ENCODE assay signal across 8 cellular contexts in genomic region chr5:163505049-163505474, GRCh38. TPM values are rescaled to one million over a fixed set of nuclear protein-coding genes. Genes with fewer than 3 reads are reported as not detected.
DNase-seq lines count a peak whose midpoint lies in the region; ATAC-seq, FAIRE-seq and TF ChIP-seq lines count a peak whose summit lies in the region.

No MANE protein-coding gene starts in this region.

- peak; percentile 0 for ATAC-seq in central memory CD8-positive, alpha-beta T cell (replicated peaks; ENCODE audit: extremely low read depth, poor library complexity, severe bottlenecking)
- no peak for ATAC-seq in left colon

- peaks cover 36% of the 10 kb centered on the region for H3K4me1 ChIP-seq in HUES48 (ENCODE audit: control insufficient read depth, insufficient read depth, low read length)
- peaks cover 35% of the 10 kb centered on the region for H3K4me1 ChIP-seq in muscle layer of colon (ENCODE audit: insufficient read depth, low read length)

- H3K9ac ChIP-seq in HUES48 (ENCODE audit: low read depth, low read length): peak overlapping the region; percentile 91
- H3K9ac ChIP-seq in muscle layer of colon (ENCODE audit: low read length): peak overlapping the region; percentile 81

- no peaks in the 10 kb centered on the region for H3K27me3 Mint-ChIP-seq in Calu3 (ENCODE audit: unreplicated experiment)
- H3K27me3 Mint-ChIP-seq in central memory CD8-positive, alpha-beta T cell: no peaks in the 10 kb centered on the region

- FAIRE-seq in GM12891 (lab: Jason Lieb, UNC): no peak

- TSS peak; percentile 91 for BruUV-seq in Calu3 (replicated peaks; lab: Mats Ljungman, UMichigan)

- H3K9me3 Mint-ChIP-seq in Calu3 (ENCODE audit: low read depth, unreplicated experiment): no peaks in the 10 kb centered on the region
- no peaks in the 10 kb centered on the region for H3K9me3 Mint-ChIP-seq in central memory CD8-positive, alpha-beta T cell

- H3K36me3 ChIP-seq in HUES48 (ENCODE audit: control insufficient read depth, insufficient read depth, low read length) (no peaks in the 10 kb centered on the region; the same call in 1 of the 2 replicates), muscle layer of colon (ENCODE audit: insufficient read depth, low read length) (no peaks in the 10 kb centered on the region)

- H3K27me3 ChIP-seq in HUES48 (ENCODE audit: control insufficient read depth, insufficient read depth, low read length) (no peaks in the 10 kb centered on the region), muscle layer of colon (ENCODE audit: control insufficient read depth in 1 of 2, insufficient read depth in 2 of 2, low read length in 2 of 2) (no peaks in the 10 kb centered on the region)

- H3K4me1 Mint-ChIP-seq in Calu3 (ENCODE audit: low read depth, unreplicated experiment): peaks cover 21% of the 10 kb centered on the region
- peaks cover 63% of the 10 kb centered on the region for H3K4me1 Mint-ChIP-seq in central memory CD8-positive, alpha-beta T cell

- peak overlapping the region; percentile 83 for H3K27ac Mint-ChIP-seq in Calu3 (ENCODE audit: unreplicated experiment)
- peak overlapping the region; percentile 98 for H3K27ac Mint-ChIP-seq in central memory CD8-positive, alpha-beta T cell (ENCODE audit: low read depth)

- TF ChIP-seq CTCF in Calu3 (IDR thresholded peaks at IDR 0.05; ENCODE audit: unreplicated experiment): no peak

- CTCF ChIA-PET in Calu3 (lab: Charles Lee): interaction anchor here (0.6 to 1.8 kb wide), 2 partner anchors 44 to 65 kb away, joined by 3 to 10 read pairs; partner anchors contain the start of genes HMMR and NUDCD2

- TF ChIP-seq POLR2A in GM12891 (IDR thresholded peaks at IDR 0.05; ENCODE audit: low read depth, low read length): no peak

- H3K9me3 ChIP-seq in HUES48 (ENCODE audit: control insufficient read depth, insufficient read depth, low read length): no peaks in the 10 kb centered on the region
- no peaks in the 10 kb centered on the region for H3K9me3 ChIP-seq in muscle layer of colon (ENCODE audit: low read length)

- intact Hi-C loops in Calu3 (cut with micrococcal nuclease; ENCODE audit: unreplicated experiment): loop anchor here (2.0 kb wide), 1 partner anchor 44 kb away; the partner anchor contains the start of genes HMMR and NUDCD2
- intact Hi-C loops in left colon (cut with DNase I, micrococcal nuclease): no loop called here

- no peak for DNase-seq in Calu3
- no peak for DNase-seq in central memory CD8-positive, alpha-beta T cell (ENCODE audit: low spot score in 2 of 2)
- no peak for DNase-seq in hippocampal formation (lab: John Stamatoyannopoulos, UW)
- DNase-seq in stimulated activated CD4-positive, alpha-beta T cell treated with anti-CD3 and anti-CD28 coated beads, Interleukin-2, amount 100 ng/mL, for 48 hours: no peak
- no peak for DNase-seq in left colon
- DNase-seq in GM12891 (ENCODE audit: insufficient read length, low spot score): no peak

- H3K27ac ChIP-seq in HUES48 (ENCODE audit: low read depth, low read length) (peak overlapping the region; percentile 98), muscle layer of colon (ENCODE audit: low read depth, low read length) (peak overlapping the region; percentile 95)

- peaks cover 51% of the 10 kb centered on the region for H3K36me3 Mint-ChIP-seq in Calu3 (ENCODE audit: insufficient read depth, unreplicated experiment)
- peaks cover 28% of the 10 kb centered on the region for H3K36me3 Mint-ChIP-seq in central memory CD8-positive, alpha-beta T cell (ENCODE audit: insufficient read depth)

- peak overlapping the region; percentile 96 for H3K4me3 ChIP-seq in HUES48 (ENCODE audit: low read depth, low read length)
- H3K4me3 ChIP-seq in muscle layer of colon (ENCODE audit: low read depth in 1 of 2, low read length in 2 of 2): peak overlapping the region; percentile 57 to 97

- peak overlapping the region; percentile 98 for H3K4me3 Mint-ChIP-seq in Calu3 (ENCODE audit: low read depth, unreplicated experiment)
- H3K4me3 Mint-ChIP-seq in central memory CD8-positive, alpha-beta T cell: peak overlapping the region; percentile 98

TF ChIP-seq in GM12891, 5 proteins besides CTCF, POLR2A, EP300 and RAD21:
- no peak for TF ChIP-seq POU2F2 (IDR thresholded peaks at IDR 0.05; ENCODE audit: low read depth, low read length)

RNA-seq across cellular contexts. Expression of gene MAT2B, which starts 0.4 kb away (rescaled TPM):
- total RNA-seq in Calu3 (2022) (81.6 and 85.5 TPM in 2 replicates), left colon (10 to 100 TPM; 63.3 to 69.9 TPM)
- polyA plus RNA-seq in GM12891 (2012; ENCODE audit: low read depth, missing spikeins): 48.8 TPM

RNA-seq across cellular contexts. Expression of gene HMMR, which starts 44.6 kb away (rescaled TPM):
- total RNA-seq in Calu3 (2022): 52.7 and 54.3 TPM in 2 replicates
- 1 to 10 TPM; 3.0 to 7.4 TPM for total RNA-seq in left colon
- 31.1 TPM for polyA plus RNA-seq in GM12891 (2012; ENCODE audit: low read depth, missing spikeins)

RNA-seq across cellular contexts. Expression of gene NUDCD2, which starts 45.2 kb away (rescaled TPM):
- total RNA-seq in Calu3 (2022) (36.5 and 44.9 TPM in 2 replicates), left colon (10 to 100 TPM; 15.9 to 19.1 TPM)
- polyA plus RNA-seq in GM12891 (2012; ENCODE audit: low read depth, missing spikeins): 22.6 TPM
